ENCODE assay signal across 27 cellular contexts in genomic region chr16:53150769-53151168, GRCh38.
"Had no signal": no experiment of that assay in that cellular context is flagged by ENCODE, and none has a peak within 500 bp of the region (broad histone marks: within the 10 kb centered on the region; RNA-seq: fewer than 3 reads in every experiment).

No MANE protein-coding gene starts in this region.

- DNase-seq: stimulated activated CD4-positive, alpha-beta T cell treated with anti-CD3 and anti-CD28 coated beads, Interleukin-2, amount 100 ng/mL, for 48 hours; stimulated activated CD4-positive, alpha-beta T cell treated with anti-CD3 and anti-CD28 coated beads, Interleukin-4, amount 100 ng/mL, for 1 hour; stimulated activated CD4-positive, alpha-beta T cell treated with anti-CD3 and anti-CD28 coated beads, Interleukin-4, amount 100 ng/mL, for 24 hours; stimulated activated CD4-positive, alpha-beta T cell treated with anti-CD3 and anti-CD28 coated beads, Interleukin-4, amount 100 ng/mL, for 4 hours; stimulated activated CD8-positive, alpha-beta memory T cell treated with anti-CD3 and anti-CD28 coated beads, Interleukin-4, amount 100 ng/mL, for 48 hours; stimulated activated naive B cell treated with anti-CD40 and anti-IgM and Interleukin-4, amounts not matched to agents 10 μg/mL and 1 μg/mL and 100 μg/mL, for 72 hours; stimulated activated naive CD4-positive, alpha-beta T cell; stimulated activated naive CD4-positive, alpha-beta T cell treated with Interleukin-2 at 50 U/mL for 16 hours; stimulated activated naive CD8-positive, alpha-beta T cell treated with anti-CD3 and anti-CD28 coated beads, Interleukin-15, amount 100 ng/mL, for 72 hours; stimulated activated naive CD8-positive, alpha-beta T cell treated with anti-CD3 and anti-CD28 coated beads, Interleukin-15, Interleukin-2, amounts not matched to agents 100 U/mL and 50 U/mL, for 24 hours; stomach; substantia nigra; testis; thyroid gland; tibial artery; transverse colon; trophoblast cell; upper lobe of left lung; upper lobe of right lung; uterus had no signal

- FAIRE-seq: urothelium cell line had no signal

- ATAC-seq: stimulated activated effector memory CD8-positive, alpha-beta T cell treated with anti-CD3 and anti-CD28 coated beads, Interleukin-12 subunit alpha, Interleukin-12 subunit beta, amount 100 ng/mL, for 72 hours; stimulated activated memory B cell treated with anti-CD40 and anti-IgM and Interleukin-4, amounts not matched to agents 10 μg/mL and 1 μg/mL and 100 μg/mL, for 72 hours; stimulated activated naive B cell treated with anti-CD40 and anti-IgM and Interleukin-4, amounts not matched to agents 10 μg/mL and 1 μg/mL and 100 μg/mL, for 72 hours; stimulated activated naive CD8-positive, alpha-beta T cell treated with anti-CD3 and anti-CD28 coated beads, Interleukin-15, amount 100 ng/mL, for 72 hours; stimulated activated naive CD8-positive, alpha-beta T cell treated with anti-CD3 and anti-CD28 coated beads, Interleukin-15, Interleukin-2, amounts not matched to agents 100 U/mL and 50 U/mL, for 24 hours; upper lobe of right lung had no signal

- H3K4me3 ChIP-seq: stomach, suprapubic skin, testis, thoracic aorta, thyroid gland, tibial artery, tibial nerve, transverse colon, upper lobe of left lung, upper lobe of right lung, uterus, vagina had no signal

- H3K4me1 ChIP-seq: testis, uterus had no signal

- H3K27ac ChIP-seq: stomach, suprapubic skin, testis, thoracic aorta, thyroid gland, tibial artery, tibial nerve, transverse colon, upper lobe of left lung, upper lobe of right lung, uterus, vagina had no signal

- H3K27me3 ChIP-seq: stomach, suprapubic skin, testis, thyroid gland, tibial artery, tibial nerve, transverse colon, upper lobe of left lung, upper lobe of right lung, uterus, vagina had no signal

- H3K36me3 ChIP-seq: thoracic aorta, thyroid gland, uterus had no signal

- H3K9me3 ChIP-seq: testis, thyroid gland, upper lobe of right lung, vagina had no signal
